In the genomic region with DNA sequence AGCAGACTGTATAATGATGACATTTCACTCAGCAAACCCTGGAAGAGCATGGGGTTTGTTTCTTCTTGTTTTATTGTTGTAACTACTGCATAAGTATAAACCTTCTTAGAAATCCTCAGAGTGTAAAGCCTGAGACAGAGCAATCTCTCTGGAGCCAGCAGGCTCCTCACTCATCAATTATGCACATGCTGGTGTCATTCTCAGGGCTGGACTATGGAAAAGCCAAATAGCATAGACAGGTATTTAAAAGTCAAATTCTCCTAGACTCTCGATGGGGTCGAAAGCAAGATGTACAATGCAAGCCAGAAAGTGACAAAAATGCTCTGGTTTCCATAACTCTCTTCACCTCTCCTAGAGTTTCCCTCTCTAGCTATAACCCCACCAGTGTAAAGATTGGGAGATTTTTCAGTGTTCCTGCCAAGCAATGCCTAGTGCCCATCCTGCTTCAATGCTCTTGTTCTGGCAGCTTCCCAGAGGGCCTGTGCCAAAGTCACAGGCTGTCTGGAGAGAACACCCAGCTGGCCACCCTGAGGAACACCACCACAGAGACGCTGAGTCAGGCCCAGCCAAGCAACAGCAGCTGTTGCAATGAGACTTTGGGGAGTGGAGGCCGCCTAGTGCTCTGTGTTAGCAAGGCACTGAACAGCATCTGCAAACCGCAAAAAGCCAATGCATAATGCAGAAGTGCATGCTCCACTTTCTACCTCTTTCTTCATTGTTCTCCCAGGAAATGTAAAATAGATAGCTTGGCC, we compare ENCODE assay signal across 11 cellular contexts.
DNase-seq lines count a peak whose midpoint lies in the region; ATAC-seq, FAIRE-seq and TF ChIP-seq lines count a peak whose summit lies in the region.
"Had no signal": no experiment of that assay in that cellular context is flagged by ENCODE, and none has a peak within 500 bp of the region (broad histone marks: within the 10 kb centered on the region; RNA-seq: fewer than 3 reads in every experiment).

No MANE protein-coding gene starts in this region.

- H3K79me2 ChIP-seq in MM.1S (ENCODE audit: low read length), result no peaks in the 10 kb centered on the region

- H3K27me3 ChIP-seq in MM.1S (replicated peaks; ENCODE audit: insufficient read depth, low read length) (no peaks in the 10 kb centered on the region), SJCRH30 (no peaks in the 10 kb centered on the region), small intestine (ENCODE audit: control insufficient read depth in 2 of 2, insufficient read depth in 2 of 2, low read length in 2 of 2) (no peaks in the 10 kb centered on the region)
- H3K27me3 ChIP-seq: BLaER1 had no signal

- peaks cover 2% of the 10 kb centered on the region for H3K27me3 Mint-ChIP-seq in activated CD4-positive, alpha-beta T cell treated with anti-CD3 and anti-CD28 coated beads, Interleukin-2, amount 10 ng/mL, durations not matched to agents 24 days and 14 days

- no peak overlapping the region for H3K4me3 Mint-ChIP-seq in activated CD4-positive, alpha-beta T cell treated with anti-CD3 and anti-CD28 coated beads, Interleukin-2, amount 10 ng/mL, durations not matched to agents 24 days and 14 days

- 65 to 74% (median 72%) methylated on average over 5 of the region's 5 CpGs for WGBS in small intestine, 3 donors

- no peaks in the 10 kb centered on the region for H3K36me3 Mint-ChIP-seq in activated CD4-positive, alpha-beta T cell treated with anti-CD3 and anti-CD28 coated beads, Interleukin-2, amount 10 ng/mL, durations not matched to agents 24 days and 14 days (ENCODE audit: low read depth)

- TF ChIP-seq CTCF in MM.1S (IDR thresholded peaks at IDR 0.05; ENCODE audit: low read length), result peak; percentile 57

- FAIRE-seq in small intestine (lab: Jason Lieb, UNC), result no peak
- FAIRE-seq: bronchial epithelial cell, frontal cortex had no signal

- H3K27ac Mint-ChIP-seq in activated CD4-positive, alpha-beta T cell treated with anti-CD3 and anti-CD28 coated beads, Interleukin-2, amount 10 ng/mL, durations not matched to agents 24 days and 14 days, result no peak overlapping the region

- ATAC-seq in HG03097 (IDR thresholded peaks at IDR 0.05; ENCODE audit: low FRiP score, unreplicated experiment) (no peak), HG02852 (IDR thresholded peaks at IDR 0.05; ENCODE audit: unreplicated experiment) (no peak)

- 0 out of 2 replicates have a peak overlapping the region, but pooled peaks have one; percentile 7 for H3K4me2 ChIP-seq in MM.1S (ENCODE audit: low read depth, low read length)

- H3K36me3 ChIP-seq in MM.1S (replicated peaks; ENCODE audit: insufficient read depth, low read length), result no peaks in the 10 kb centered on the region
- no peaks in the 10 kb centered on the region for H3K36me3 ChIP-seq in SJCRH30
- H3K36me3 ChIP-seq in small intestine (ENCODE audit: control insufficient read depth in 2 of 2, insufficient read depth in 2 of 2, low read length in 2 of 2), result no peaks in the 10 kb centered on the region
- H3K36me3 ChIP-seq: BLaER1 had no signal

- no peaks in the 10 kb centered on the region for H3K9me2 ChIP-seq in MM.1S (replicated peaks; ENCODE audit: insufficient read depth, low read length)

- peaks cover 4% of the 10 kb centered on the region for H3K4me1 Mint-ChIP-seq in activated CD4-positive, alpha-beta T cell treated with anti-CD3 and anti-CD28 coated beads, Interleukin-2, amount 10 ng/mL, durations not matched to agents 24 days and 14 days

- H3K27ac ChIP-seq in MM.1S (ENCODE audit: low read length) (0 out of 2 replicates have a peak overlapping the region, but pooled peaks have one; percentile 7), SJCRH30 (no peak overlapping the region), small intestine (ENCODE audit: low read depth in 1 of 2, low read length in 1 of 2) (no peak overlapping the region)
- H3K27ac ChIP-seq: BLaER1 had no signal

- no peaks in the 10 kb centered on the region for H4K20me1 ChIP-seq in MM.1S (ENCODE audit: insufficient read depth, low read length)
- H4K20me1 ChIP-seq: BLaER1 had no signal

- H3F3A ChIP-seq in MM.1S (ENCODE audit: insufficient read depth, low read length), result no peaks in the 10 kb centered on the region

- no peak overlapping the region for H3K9ac ChIP-seq in MM.1S (ENCODE audit: low read length)
- H3K9ac ChIP-seq: BLaER1 had no signal

- intact Hi-C loops in activated CD4-positive, alpha-beta T cell treated with anti-CD3 and anti-CD28 coated beads, Interleukin-2, amount 10 ng/mL, durations not matched to agents 24 days and 14 days (cut with micrococcal nuclease), result no loop called here

- H3K4me3 ChIP-seq in MM.1S (ENCODE audit: low read length) (no peak overlapping the region), SJCRH30 (no peak overlapping the region), small intestine (ENCODE audit: low read depth in 1 of 2, low read length in 2 of 2) (no peak overlapping the region)
- H3K4me3 ChIP-seq: BLaER1 had no signal

- DNase-seq in Ammon's horn (ENCODE audit: low spot score) (peak; percentile 83), MM.1S (peak; percentile 83), SJCRH30 (peak; percentile 27 to 43), hippocampal formation (lab: John Stamatoyannopoulos, UW) (peak; percentile 40 to 50), small intestine (no peak)
- DNase-seq in activated CD4-positive, alpha-beta T cell treated with anti-CD3 and anti-CD28 coated beads, Interleukin-2, amount 10 ng/mL, durations not matched to agents 24 days and 14 days, result no peak

- 0 out of 2 replicates have a peak, but pooled peaks cover 10% of the 10 kb centered on the region for H3K4me1 ChIP-seq in MM.1S (ENCODE audit: low read length)
- H3K4me1 ChIP-seq in SJCRH30, result no peaks in the 10 kb centered on the region
- H3K4me1 ChIP-seq in small intestine (ENCODE audit: control insufficient read depth in 2 of 2, insufficient read depth in 1 of 2, low read depth in 1 of 2, low read length in 1 of 2), result no peaks in the 10 kb centered on the region

- H3K9me3 Mint-ChIP-seq in activated CD4-positive, alpha-beta T cell treated with anti-CD3 and anti-CD28 coated beads, Interleukin-2, amount 10 ng/mL, durations not matched to agents 24 days and 14 days, result no peaks in the 10 kb centered on the region

- H2AFZ ChIP-seq in MM.1S (ENCODE audit: low read length), result no peak overlapping the region

- H3K9me3 ChIP-seq in MM.1S (replicated peaks; ENCODE audit: insufficient read depth, low read length), result no peaks in the 10 kb centered on the region
- H3K9me3 ChIP-seq in SJCRH30 (replicated peaks), result no peaks in the 10 kb centered on the region
- H3K9me3 ChIP-seq in small intestine (ENCODE audit: control insufficient read depth, low read depth), result no peaks in the 10 kb centered on the region
- H3K9me3 ChIP-seq: BLaER1 had no signal

Comparison
In these comparisons a context has a peak if more than half of its experiments do, and no peak if none do; other contexts are left out.
1. DNase-seq: peak in Ammon's horn (single experiment), MM.1S (single experiment), SJCRH30 (2 of 2) and hippocampal formation (2 of 2); none in small intestine (single experiment) and activated CD4-positive, alpha-beta T cell treated with anti-CD3 and anti-CD28 coated beads, Interleukin-2, amount 10 ng/mL, durations not matched to agents 24 days and 14 days (single experiment).